10 cellular contexts compared by ENCODE assay signal in genomic region chr12:89384750-89385273, GRCh38. TPM values are rescaled to one million over a fixed set of nuclear protein-coding genes. Genes with fewer than 3 reads are reported as not detected.
DNase-seq lines count a peak whose midpoint lies in the region; ATAC-seq and TF ChIP-seq lines count a peak whose summit lies in the region.
"Had no signal": no experiment of that assay in that cellular context is flagged by ENCODE, and none has a peak within 500 bp of the region (broad histone marks: within the 10 kb centered on the region; RNA-seq: fewer than 3 reads in every experiment).

No MANE protein-coding gene starts in this region.

- H3K4me1 ChIP-seq in lower lobe of right lung (peaks cover 56% of the 10 kb centered on the region), spleen (peaks cover 4 to 76% (median 34%) of the 10 kb centered on the region in 6 donors)

- peaks cover 34% of the 10 kb centered on the region for H3K4me1 Mint-ChIP-seq in HFFc6 (ENCODE audit: low read depth)
- H3K4me1 Mint-ChIP-seq in MCF 10A (ENCODE audit: insufficient read depth, unreplicated experiment), result peaks cover 25% of the 10 kb centered on the region
- peaks cover 24% of the 10 kb centered on the region for H3K4me1 Mint-ChIP-seq in activated T-helper 1 cell treated with anti-CD3 and anti-CD28 coated beads, Interleukin-12 subunit alpha, Interleukin-12 subunit beta, Interleukin-2, Interleukin-4 antibody, amounts not matched to agents 30 ng/mL and 10 ng/mL and 1 ng/mL, durations not matched to agents 14 hours and 24 hours and 36 hours (ENCODE audit: low read depth)

- no TSS peak for BruUV-seq in MCF 10A (replicated peaks; lab: Mats Ljungman, UMichigan)

- intact Hi-C loops in MCF 10A (cut with micrococcal nuclease), result loop anchor here (2.0 kb wide), 1 partner anchor 68 kb away; no protein-coding TSS in a partner anchor
- intact Hi-C loops in lower lobe of right lung (cut with DNase I), result no loop called here
- intact Hi-C loops in spleen (cut with DNase I; ENCODE audit: low total_unique reads), result no loop called here
- intact Hi-C loops in activated T-helper 1 cell treated with anti-CD3 and anti-CD28 coated beads, Interleukin-12 subunit alpha, Interleukin-12 subunit beta, Interleukin-2, Interleukin-4 antibody, amounts not matched to agents 30 ng/mL and 10 ng/mL and 1 ng/mL, durations not matched to agents 14 hours and 24 hours and 36 hours (cut with micrococcal nuclease), result loop anchor here (5.0 kb wide), 1 partner anchor 67 kb away; no protein-coding TSS in a partner anchor

- CTCF ChIA-PET in MCF 10A (lab: Yijun Ruan, JAX), result no interaction called here

- H3K36me3 ChIP-seq in lower lobe of right lung (no peaks in the 10 kb centered on the region), spleen (no peaks in the 10 kb centered on the region)

- H3K4me3 ChIP-seq in lower lobe of right lung (no peak overlapping the region), spleen (no peak overlapping the region)

- H3K27me3 Mint-ChIP-seq in HFFc6 (ENCODE audit: insufficient read depth), result no peaks in the 10 kb centered on the region
- no peaks in the 10 kb centered on the region for H3K27me3 Mint-ChIP-seq in MCF 10A (ENCODE audit: insufficient read depth, unreplicated experiment)
- peaks cover 2% of the 10 kb centered on the region for H3K27me3 Mint-ChIP-seq in activated T-helper 1 cell treated with anti-CD3 and anti-CD28 coated beads, Interleukin-12 subunit alpha, Interleukin-12 subunit beta, Interleukin-2, Interleukin-4 antibody, amounts not matched to agents 30 ng/mL and 10 ng/mL and 1 ng/mL, durations not matched to agents 14 hours and 24 hours and 36 hours (ENCODE audit: insufficient read depth)
- H3K27me3 Mint-ChIP-seq: activated naive CD8-positive, alpha-beta T cell treated with anti-CD3 and anti-CD28 coated beads for 36 hours had no signal

- H3K27me3 ChIP-seq in lower lobe of right lung (ENCODE audit: low read depth), result no peaks in the 10 kb centered on the region
- no peaks in the 10 kb centered on the region for H3K27me3 ChIP-seq in spleen (replicated peaks in 1 of 7)

- ATAC-seq in lower lobe of right lung, result peak in 1 of 2 donors; percentile 13

- H3K9me3 Mint-ChIP-seq in HFFc6 (no peaks in the 10 kb centered on the region), MCF 10A (ENCODE audit: unreplicated experiment) (no peaks in the 10 kb centered on the region)
- no peaks in the 10 kb centered on the region for H3K9me3 Mint-ChIP-seq in activated T-helper 1 cell treated with anti-CD3 and anti-CD28 coated beads, Interleukin-12 subunit alpha, Interleukin-12 subunit beta, Interleukin-2, Interleukin-4 antibody, amounts not matched to agents 30 ng/mL and 10 ng/mL and 1 ng/mL, durations not matched to agents 14 hours and 24 hours and 36 hours
- H3K9me3 Mint-ChIP-seq: activated naive CD8-positive, alpha-beta T cell treated with anti-CD3 and anti-CD28 coated beads for 36 hours had no signal

- peak overlapping the region; percentile 80 for H3K27ac Mint-ChIP-seq in HFFc6
- peak overlapping the region; percentile 53 for H3K27ac Mint-ChIP-seq in MCF 10A (ENCODE audit: low read depth, unreplicated experiment)
- H3K27ac Mint-ChIP-seq in activated T-helper 1 cell treated with anti-CD3 and anti-CD28 coated beads, Interleukin-12 subunit alpha, Interleukin-12 subunit beta, Interleukin-2, Interleukin-4 antibody, amounts not matched to agents 30 ng/mL and 10 ng/mL and 1 ng/mL, durations not matched to agents 14 hours and 24 hours and 36 hours, result no peak overlapping the region
- H3K27ac Mint-ChIP-seq: activated naive CD8-positive, alpha-beta T cell treated with anti-CD3 and anti-CD28 coated beads for 36 hours had no signal

- 56 to 66% (median 62%) methylated on average over 3 of the region's 3 CpGs for WGBS in spleen, 5 donors

- H3K27ac ChIP-seq in lower lobe of right lung (peak overlapping the region; percentile 76), spleen (peak overlapping the region in 5 of 8 donors; percentile 34 to 72 (median 58))

- DNase-seq in HFFc6 (no peak), MCF 10A (ENCODE audit: unreplicated experiment) (no peak), lower lobe of right lung (no peak), spleen (no peak), NCI-H2107 treated with DMSO at 0.1 percent for 48 hours (lab: John Stamatoyannopoulos, UW; ENCODE audit: unreplicated experiment) (no peak), NCI-H446 (lab: John Stamatoyannopoulos, UW) (no peak), activated T-cell treated with anti-CD3 and anti-CD28 coated beads for 4 hours (no peak)
- no peak for DNase-seq in activated T-helper 1 cell treated with anti-CD3 and anti-CD28 coated beads, Interleukin-12 subunit alpha, Interleukin-12 subunit beta, Interleukin-2, Interleukin-4 antibody, amounts not matched to agents 30 ng/mL and 10 ng/mL and 1 ng/mL, durations not matched to agents 14 hours and 24 hours and 36 hours (ENCODE audit: low spot score)
- DNase-seq: activated naive CD8-positive, alpha-beta T cell treated with anti-CD3 and anti-CD28 coated beads for 36 hours; GDM1 had no signal

- peak overlapping the region; percentile 69 for H3K4me3 Mint-ChIP-seq in HFFc6
- H3K4me3 Mint-ChIP-seq in MCF 10A (ENCODE audit: unreplicated experiment), result peak overlapping the region; percentile 38
- H3K4me3 Mint-ChIP-seq in activated T-helper 1 cell treated with anti-CD3 and anti-CD28 coated beads, Interleukin-12 subunit alpha, Interleukin-12 subunit beta, Interleukin-2, Interleukin-4 antibody, amounts not matched to agents 30 ng/mL and 10 ng/mL and 1 ng/mL, durations not matched to agents 14 hours and 24 hours and 36 hours, result no peak overlapping the region
- H3K4me3 Mint-ChIP-seq: activated naive CD8-positive, alpha-beta T cell treated with anti-CD3 and anti-CD28 coated beads for 36 hours had no signal

- no peaks in the 10 kb centered on the region for H3K9me3 ChIP-seq in lower lobe of right lung
- no peaks in the 10 kb centered on the region for H3K9me3 ChIP-seq in spleen

- TF ChIP-seq CTCF in HFFc6 (IDR thresholded peaks at IDR 0.05) (no peak), MCF 10A (IDR thresholded peaks at IDR 0.05; ENCODE audit: unreplicated experiment) (no peak), lower lobe of right lung (IDR thresholded peaks at IDR 0.05) (no peak), spleen (IDR thresholded peaks at IDR 0.05 in 8 of 11, conservative IDR thresholded peaks at IDR 0.05 in 3 of 11) (no peak)

- no peak for TF ChIP-seq POLR2A in spleen (IDR thresholded peaks at IDR 0.05)

- H3K36me3 Mint-ChIP-seq in HFFc6 (ENCODE audit: low read depth) (no peaks in the 10 kb centered on the region), MCF 10A (ENCODE audit: insufficient read depth, unreplicated experiment) (no peaks in the 10 kb centered on the region)
- no peaks in the 10 kb centered on the region for H3K36me3 Mint-ChIP-seq in activated T-helper 1 cell treated with anti-CD3 and anti-CD28 coated beads, Interleukin-12 subunit alpha, Interleukin-12 subunit beta, Interleukin-2, Interleukin-4 antibody, amounts not matched to agents 30 ng/mL and 10 ng/mL and 1 ng/mL, durations not matched to agents 14 hours and 24 hours and 36 hours (ENCODE audit: low read depth)
- H3K36me3 Mint-ChIP-seq: activated naive CD8-positive, alpha-beta T cell treated with anti-CD3 and anti-CD28 coated beads for 36 hours had no signal

- POLR2A ChIA-PET in MCF 10A (lab: Yijun Ruan, JAX), result interaction anchor here (1.2 to 6.9 kb wide), 6 partner anchors 12 to 38 kb away, joined by 4 to 60 read pairs (median 5); partner anchors contain the start of gene DUSP6

RNA-seq across cellular contexts. Expression of gene DUSP6, which starts 32.5 kb away (rescaled TPM):
- 10 to 100 TPM; 42.2 to 77.8 (median 46.2) TPM for total RNA-seq in HFFc6 (2021; fragmentation: NEBNext Ultra II Directional; extraction: Animal tissue kit (Norgen Biotek cat#: 25700))
- 99.9 and 149 TPM in 2 replicates for total RNA-seq in MCF 10A (2022)
- total RNA-seq in lower lobe of right lung, result 196 TPM
- total RNA-seq in spleen, result 100 to 1,000 TPM; 104 to 193 (median 143) TPM
- 10 to 100 TPM; 34.7 to 43.0 (median 35.1) TPM for polyA plus RNA-seq in spleen
- 108 and 115 TPM in 2 replicates for total RNA-seq in activated T-helper 1 cell treated with anti-CD3 and anti-CD28 coated beads, Interleukin-12 subunit alpha, Interleukin-12 subunit beta, Interleukin-2, Interleukin-4 antibody, amounts not matched to agents 30 ng/mL and 10 ng/mL and 1 ng/mL, durations not matched to agents 14 hours and 24 hours and 36 hours

Comparison
In these comparisons a context has a peak if more than half of its experiments do, and no peak if none do; other contexts are left out.
1. intact Hi-C loops: an anchor here in MCF 10A (2.0 kb wide) and activated T-helper 1 cell treated with anti-CD3 and anti-CD28 coated beads, Interleukin-12 subunit alpha, Interleukin-12 subunit beta, Interleukin-2, Interleukin-4 antibody, amounts not matched to agents 30 ng/mL and 10 ng/mL and 1 ng/mL, durations not matched to agents 14 hours and 24 hours and 36 hours (5.0 kb wide); none called in lower lobe of right lung and spleen.